1 cellular context compared by ENCODE assay signal in the genomic region with DNA sequence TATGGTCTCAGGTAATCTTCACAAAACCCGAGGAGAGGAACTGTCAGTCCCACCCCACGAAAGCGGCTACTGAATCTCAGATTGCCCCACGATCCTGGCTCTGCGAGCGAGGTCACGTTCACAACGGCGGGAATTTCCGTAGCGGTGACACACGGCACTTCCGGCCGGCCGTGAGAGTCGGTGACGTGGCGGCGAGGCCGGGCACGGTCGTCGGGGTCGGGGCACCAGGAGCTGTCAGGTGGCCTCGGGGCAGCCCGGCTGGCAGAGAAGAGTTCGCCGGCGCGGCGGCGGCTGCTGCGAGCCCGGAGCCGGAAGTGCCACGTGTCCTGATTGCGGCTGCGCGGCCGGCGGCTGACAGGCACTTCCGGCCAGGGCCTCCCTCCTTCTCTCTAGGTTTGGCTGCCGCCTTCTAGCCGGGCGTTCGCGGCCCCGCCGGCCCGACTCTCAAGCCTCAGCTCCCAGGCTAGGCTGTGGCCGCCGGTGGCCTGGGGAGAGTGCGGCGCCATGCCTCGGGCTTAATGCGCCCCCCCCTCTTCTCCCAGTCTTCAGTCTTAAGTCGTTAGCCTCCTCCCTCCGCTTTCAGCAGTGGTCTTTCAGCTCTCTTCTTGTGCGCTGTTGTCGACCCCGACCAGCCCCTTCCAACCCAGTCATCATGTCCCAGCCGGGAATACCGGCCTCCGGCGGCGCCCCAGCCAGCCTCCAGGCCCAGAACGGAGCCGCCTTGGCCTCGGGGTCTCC.
A peak's percentile ranks its signal among the peaks of the same experiment; 100 is the strongest.
TF ChIP-seq lines count a peak whose summit lies in the region.

A gene (plus strand): TSS at position 361 of the 738 bp plus-strand sequence. CDS start 292 bp downstream, at position 653.

TF ChIP-seq in WTC11, 78 proteins besides CTCF, POLR2A, EP300 and RAD21 (continued from another document and continues in another):
- TF ChIP-seq, protein P1, sequence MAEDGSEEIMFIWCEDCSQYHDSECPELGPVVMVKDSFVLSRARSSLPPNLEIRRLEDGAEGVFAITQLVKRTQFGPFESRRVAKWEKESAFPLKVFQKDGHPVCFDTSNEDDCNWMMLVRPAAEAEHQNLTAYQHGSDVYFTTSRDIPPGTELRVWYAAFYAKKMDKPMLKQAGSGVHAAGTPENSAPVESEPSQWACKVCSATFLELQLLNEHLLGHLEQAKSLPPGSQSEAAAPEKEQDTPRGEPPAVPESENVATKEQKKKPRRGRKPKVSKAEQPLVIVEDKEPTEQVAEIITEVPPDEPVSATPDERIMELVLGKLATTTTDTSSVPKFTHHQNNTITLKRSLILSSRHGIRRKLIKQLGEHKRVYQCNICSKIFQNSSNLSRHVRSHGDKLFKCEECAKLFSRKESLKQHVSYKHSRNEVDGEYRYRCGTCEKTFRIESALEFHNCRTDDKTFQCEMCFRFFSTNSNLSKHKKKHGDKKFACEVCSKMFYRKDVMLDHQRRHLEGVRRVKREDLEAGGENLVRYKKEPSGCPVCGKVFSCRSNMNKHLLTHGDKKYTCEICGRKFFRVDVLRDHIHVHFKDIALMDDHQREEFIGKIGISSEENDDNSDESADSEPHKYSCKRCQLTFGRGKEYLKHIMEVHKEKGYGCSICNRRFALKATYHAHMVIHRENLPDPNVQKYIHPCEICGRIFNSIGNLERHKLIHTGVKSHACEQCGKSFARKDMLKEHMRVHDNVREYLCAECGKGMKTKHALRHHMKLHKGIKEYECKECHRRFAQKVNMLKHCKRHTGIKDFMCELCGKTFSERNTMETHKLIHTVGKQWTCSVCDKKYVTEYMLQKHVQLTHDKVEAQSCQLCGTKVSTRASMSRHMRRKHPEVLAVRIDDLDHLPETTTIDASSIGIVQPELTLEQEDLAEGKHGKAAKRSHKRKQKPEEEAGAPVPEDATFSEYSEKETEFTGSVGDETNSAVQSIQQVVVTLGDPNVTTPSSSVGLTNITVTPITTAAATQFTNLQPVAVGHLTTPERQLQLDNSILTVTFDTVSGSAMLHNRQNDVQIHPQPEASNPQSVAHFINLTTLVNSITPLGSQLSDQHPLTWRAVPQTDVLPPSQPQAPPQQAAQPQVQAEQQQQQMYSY (CRISPR knock-in tag; IDR thresholded peaks at IDR 0.05) = no peak
- no peak for TF ChIP-seq ZNF423 (CRISPR knock-in tag; IDR thresholded peaks at IDR 0.05)
- 0 out of 2 replicates have a peak, but pooled peaks have one; percentile 17 for TF ChIP-seq SMAD4 (CRISPR knock-in tag; IDR thresholded peaks at IDR 0.05)
- TF ChIP-seq TEAD1 (CRISPR knock-in tag; IDR thresholded peaks at IDR 0.05) = no peak
- 0 out of 2 replicates have a peak, but pooled peaks have one; percentile 49 for TF ChIP-seq ELF4 (CRISPR knock-in tag; IDR thresholded peaks at IDR 0.05; ENCODE audit: low read depth)
- TF ChIP-seq NR1H2 (CRISPR knock-in tag; IDR thresholded peaks at IDR 0.05) = no peak
- peak; percentile 69; the same call in 1 of the 2 replicates for TF ChIP-seq CREM (CRISPR knock-in tag; IDR thresholded peaks at IDR 0.05)
- TF ChIP-seq, protein P2, sequence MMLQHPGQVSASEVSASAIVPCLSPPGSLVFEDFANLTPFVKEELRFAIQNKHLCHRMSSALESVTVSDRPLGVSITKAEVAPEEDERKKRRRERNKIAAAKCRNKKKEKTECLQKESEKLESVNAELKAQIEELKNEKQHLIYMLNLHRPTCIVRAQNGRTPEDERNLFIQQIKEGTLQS (CRISPR knock-in tag; conservative IDR thresholded peaks at IDR 0.05) = no peak
- TF ChIP-seq IRF2 (CRISPR knock-in tag; IDR thresholded peaks at IDR 0.05; ENCODE audit: borderline replicate concordance, low read depth) = no peak
- TF ChIP-seq, protein P3, sequence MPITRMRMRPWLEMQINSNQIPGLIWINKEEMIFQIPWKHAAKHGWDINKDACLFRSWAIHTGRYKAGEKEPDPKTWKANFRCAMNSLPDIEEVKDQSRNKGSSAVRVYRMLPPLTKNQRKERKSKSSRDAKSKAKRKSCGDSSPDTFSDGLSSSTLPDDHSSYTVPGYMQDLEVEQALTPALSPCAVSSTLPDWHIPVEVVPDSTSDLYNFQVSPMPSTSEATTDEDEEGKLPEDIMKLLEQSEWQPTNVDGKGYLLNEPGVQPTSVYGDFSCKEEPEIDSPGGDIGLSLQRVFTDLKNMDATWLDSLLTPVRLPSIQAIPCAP (CRISPR knock-in tag; IDR thresholded peaks at IDR 0.05) = no peak
- no peak for TF ChIP-seq OVOL2 (CRISPR knock-in tag; IDR thresholded peaks at IDR 0.05; ENCODE audit: borderline replicate concordance)
- TF ChIP-seq, protein P4, sequence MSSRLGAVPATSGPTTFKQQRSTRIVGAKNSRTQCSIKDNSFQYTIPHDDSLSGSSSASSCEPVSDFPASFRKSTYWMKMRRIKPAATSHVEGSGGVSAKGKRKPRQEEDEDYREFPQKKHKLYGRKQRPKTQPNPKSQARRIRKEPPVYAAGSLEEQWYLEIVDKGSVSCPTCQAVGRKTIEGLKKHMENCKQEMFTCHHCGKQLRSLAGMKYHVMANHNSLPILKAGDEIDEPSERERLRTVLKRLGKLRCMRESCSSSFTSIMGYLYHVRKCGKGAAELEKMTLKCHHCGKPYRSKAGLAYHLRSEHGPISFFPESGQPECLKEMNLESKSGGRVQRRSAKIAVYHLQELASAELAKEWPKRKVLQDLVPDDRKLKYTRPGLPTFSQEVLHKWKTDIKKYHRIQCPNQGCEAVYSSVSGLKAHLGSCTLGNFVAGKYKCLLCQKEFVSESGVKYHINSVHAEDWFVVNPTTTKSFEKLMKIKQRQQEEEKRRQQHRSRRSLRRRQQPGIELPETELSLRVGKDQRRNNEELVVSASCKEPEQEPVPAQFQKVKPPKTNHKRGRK (CRISPR knock-in tag; IDR thresholded peaks at IDR 0.05; ENCODE audit: borderline replicate concordance) = no peak
- TF ChIP-seq NFATC4 (CRISPR knock-in tag; IDR thresholded peaks at IDR 0.05) = no peak
- TF ChIP-seq, protein P5, sequence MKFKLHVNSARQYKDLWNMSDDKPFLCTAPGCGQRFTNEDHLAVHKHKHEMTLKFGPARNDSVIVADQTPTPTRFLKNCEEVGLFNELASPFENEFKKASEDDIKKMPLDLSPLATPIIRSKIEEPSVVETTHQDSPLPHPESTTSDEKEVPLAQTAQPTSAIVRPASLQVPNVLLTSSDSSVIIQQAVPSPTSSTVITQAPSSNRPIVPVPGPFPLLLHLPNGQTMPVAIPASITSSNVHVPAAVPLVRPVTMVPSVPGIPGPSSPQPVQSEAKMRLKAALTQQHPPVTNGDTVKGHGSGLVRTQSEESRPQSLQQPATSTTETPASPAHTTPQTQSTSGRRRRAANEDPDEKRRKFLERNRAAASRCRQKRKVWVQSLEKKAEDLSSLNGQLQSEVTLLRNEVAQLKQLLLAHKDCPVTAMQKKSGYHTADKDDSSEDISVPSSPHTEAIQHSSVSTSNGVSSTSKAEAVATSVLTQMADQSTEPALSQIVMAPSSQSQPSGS (CRISPR knock-in tag; IDR thresholded peaks at IDR 0.05; ENCODE audit: borderline replicate concordance, low read depth) = no peak
- TF ChIP-seq, protein P6, sequence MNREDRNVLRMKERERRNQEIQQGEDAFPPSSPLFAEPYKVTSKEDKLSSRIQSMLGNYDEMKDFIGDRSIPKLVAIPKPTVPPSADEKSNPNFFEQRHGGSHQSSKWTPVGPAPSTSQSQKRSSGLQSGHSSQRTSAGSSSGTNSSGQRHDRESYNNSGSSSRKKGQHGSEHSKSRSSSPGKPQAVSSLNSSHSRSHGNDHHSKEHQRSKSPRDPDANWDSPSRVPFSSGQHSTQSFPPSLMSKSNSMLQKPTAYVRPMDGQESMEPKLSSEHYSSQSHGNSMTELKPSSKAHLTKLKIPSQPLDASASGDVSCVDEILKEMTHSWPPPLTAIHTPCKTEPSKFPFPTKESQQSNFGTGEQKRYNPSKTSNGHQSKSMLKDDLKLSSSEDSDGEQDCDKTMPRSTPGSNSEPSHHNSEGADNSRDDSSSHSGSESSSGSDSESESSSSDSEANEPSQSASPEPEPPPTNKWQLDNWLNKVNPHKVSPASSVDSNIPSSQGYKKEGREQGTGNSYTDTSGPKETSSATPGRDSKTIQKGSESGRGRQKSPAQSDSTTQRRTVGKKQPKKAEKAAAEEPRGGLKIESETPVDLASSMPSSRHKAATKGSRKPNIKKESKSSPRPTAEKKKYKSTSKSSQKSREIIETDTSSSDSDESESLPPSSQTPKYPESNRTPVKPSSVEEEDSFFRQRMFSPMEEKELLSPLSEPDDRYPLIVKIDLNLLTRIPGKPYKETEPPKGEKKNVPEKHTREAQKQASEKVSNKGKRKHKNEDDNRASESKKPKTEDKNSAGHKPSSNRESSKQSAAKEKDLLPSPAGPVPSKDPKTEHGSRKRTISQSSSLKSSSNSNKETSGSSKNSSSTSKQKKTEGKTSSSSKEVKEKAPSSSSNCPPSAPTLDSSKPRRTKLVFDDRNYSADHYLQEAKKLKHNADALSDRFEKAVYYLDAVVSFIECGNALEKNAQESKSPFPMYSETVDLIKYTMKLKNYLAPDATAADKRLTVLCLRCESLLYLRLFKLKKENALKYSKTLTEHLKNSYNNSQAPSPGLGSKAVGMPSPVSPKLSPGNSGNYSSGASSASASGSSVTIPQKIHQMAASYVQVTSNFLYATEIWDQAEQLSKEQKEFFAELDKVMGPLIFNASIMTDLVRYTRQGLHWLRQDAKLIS (CRISPR knock-in tag; IDR thresholded peaks at IDR 0.05; ENCODE audit: borderline replicate concordance) = no peak; the same call in 1 of the 2 replicates
- TF ChIP-seq TEAD4 (CRISPR knock-in tag; IDR thresholded peaks at IDR 0.05) = no peak
- TF ChIP-seq ZNF138 (CRISPR knock-in tag; conservative IDR thresholded peaks at IDR 0.05) = no peak
- TF ChIP-seq GTF2I (CRISPR knock-in tag; conservative IDR thresholded peaks at IDR 0.05) = no peak
- TF ChIP-seq, protein P7, sequence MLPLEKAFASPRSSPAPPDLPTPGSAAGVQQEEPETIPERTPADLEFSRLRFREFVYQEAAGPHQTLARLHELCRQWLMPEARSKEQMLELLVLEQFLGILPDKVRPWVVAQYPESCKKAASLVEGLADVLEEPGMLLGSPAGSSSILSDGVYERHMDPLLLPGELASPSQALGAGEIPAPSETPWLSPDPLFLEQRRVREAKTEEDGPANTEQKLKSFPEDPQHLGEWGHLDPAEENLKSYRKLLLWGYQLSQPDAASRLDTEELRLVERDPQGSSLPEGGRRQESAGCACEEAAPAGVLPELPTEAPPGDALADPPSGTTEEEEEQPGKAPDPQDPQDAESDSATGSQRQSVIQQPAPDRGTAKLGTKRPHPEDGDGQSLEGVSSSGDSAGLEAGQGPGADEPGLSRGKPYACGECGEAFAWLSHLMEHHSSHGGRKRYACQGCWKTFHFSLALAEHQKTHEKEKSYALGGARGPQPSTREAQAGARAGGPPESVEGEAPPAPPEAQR (CRISPR knock-in tag; IDR thresholded peaks at IDR 0.05) = no peak
- TF ChIP-seq, protein P8, sequence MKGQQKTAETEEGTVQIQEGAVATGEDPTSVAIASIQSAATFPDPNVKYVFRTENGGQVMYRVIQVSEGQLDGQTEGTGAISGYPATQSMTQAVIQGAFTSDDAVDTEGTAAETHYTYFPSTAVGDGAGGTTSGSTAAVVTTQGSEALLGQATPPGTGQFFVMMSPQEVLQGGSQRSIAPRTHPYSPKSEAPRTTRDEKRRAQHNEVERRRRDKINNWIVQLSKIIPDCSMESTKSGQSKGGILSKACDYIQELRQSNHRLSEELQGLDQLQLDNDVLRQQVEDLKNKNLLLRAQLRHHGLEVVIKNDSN (CRISPR knock-in tag; IDR thresholded peaks at IDR 0.05) = peak; percentile 84
- TF ChIP-seq SOX15 (CRISPR knock-in tag; IDR thresholded peaks at IDR 0.05) = no peak
- TF ChIP-seq, protein P9, sequence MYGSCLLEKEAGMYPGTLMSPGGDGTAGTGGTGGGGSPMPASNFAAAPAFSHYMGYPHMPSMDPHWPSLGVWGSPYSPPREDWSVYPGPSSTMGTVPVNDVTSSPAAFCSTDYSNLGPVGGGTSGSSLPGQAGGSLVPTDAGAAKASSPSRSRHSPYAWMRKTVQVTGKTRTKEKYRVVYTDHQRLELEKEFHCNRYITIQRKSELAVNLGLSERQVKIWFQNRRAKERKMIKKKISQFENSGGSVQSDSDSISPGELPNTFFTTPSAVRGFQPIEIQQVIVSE (CRISPR knock-in tag; IDR thresholded peaks at IDR 0.05; ENCODE audit: borderline replicate concordance) = no peak
- peak; percentile 68 for TF ChIP-seq SP1 (CRISPR knock-in tag; conservative IDR thresholded peaks at IDR 0.05)
- TF ChIP-seq, protein P10, sequence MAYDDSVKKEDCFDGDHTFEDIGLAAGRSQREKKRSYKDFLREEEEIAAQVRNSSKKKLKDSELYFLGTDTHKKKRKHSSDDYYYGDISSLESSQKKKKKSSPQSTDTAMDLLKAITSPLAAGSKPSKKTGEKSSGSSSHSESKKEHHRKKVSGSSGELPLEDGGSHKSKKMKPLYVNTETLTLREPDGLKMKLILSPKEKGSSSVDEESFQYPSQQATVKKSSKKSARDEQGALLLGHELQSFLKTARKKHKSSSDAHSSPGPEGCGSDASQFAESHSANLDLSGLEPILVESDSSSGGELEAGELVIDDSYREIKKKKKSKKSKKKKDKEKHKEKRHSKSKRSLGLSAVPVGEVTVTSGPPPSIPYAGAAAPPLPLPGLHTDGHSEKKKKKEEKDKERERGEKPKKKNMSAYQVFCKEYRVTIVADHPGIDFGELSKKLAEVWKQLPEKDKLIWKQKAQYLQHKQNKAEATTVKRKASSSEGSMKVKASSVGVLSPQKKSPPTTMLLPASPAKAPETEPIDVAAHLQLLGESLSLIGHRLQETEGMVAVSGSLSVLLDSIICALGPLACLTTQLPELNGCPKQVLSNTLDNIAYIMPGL (CRISPR knock-in tag; IDR thresholded peaks at IDR 0.05) = peak; percentile 86
- TF ChIP-seq ZNF396 (CRISPR knock-in tag; IDR thresholded peaks at IDR 0.05; ENCODE audit: borderline replicate concordance) = no peak
- TF ChIP-seq, protein P11, sequence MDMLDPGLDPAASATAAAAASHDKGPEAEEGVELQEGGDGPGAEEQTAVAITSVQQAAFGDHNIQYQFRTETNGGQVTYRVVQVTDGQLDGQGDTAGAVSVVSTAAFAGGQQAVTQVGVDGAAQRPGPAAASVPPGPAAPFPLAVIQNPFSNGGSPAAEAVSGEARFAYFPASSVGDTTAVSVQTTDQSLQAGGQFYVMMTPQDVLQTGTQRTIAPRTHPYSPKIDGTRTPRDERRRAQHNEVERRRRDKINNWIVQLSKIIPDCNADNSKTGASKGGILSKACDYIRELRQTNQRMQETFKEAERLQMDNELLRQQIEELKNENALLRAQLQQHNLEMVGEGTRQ (CRISPR knock-in tag; IDR thresholded peaks at IDR 0.05) = peak; percentile 84
- TF ChIP-seq ATF1 (CRISPR knock-in tag; IDR thresholded peaks at IDR 0.05) = no peak
- no peak for TF ChIP-seq RORB (CRISPR knock-in tag; IDR thresholded peaks at IDR 0.05)
- TF ChIP-seq, protein P12, sequence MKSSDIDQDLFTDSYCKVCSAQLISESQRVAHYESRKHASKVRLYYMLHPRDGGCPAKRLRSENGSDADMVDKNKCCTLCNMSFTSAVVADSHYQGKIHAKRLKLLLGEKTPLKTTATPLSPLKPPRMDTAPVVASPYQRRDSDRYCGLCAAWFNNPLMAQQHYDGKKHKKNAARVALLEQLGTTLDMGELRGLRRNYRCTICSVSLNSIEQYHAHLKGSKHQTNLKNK (CRISPR knock-in tag; IDR thresholded peaks at IDR 0.05) = no peak
- TF ChIP-seq FOXP1 (CRISPR knock-in tag; IDR thresholded peaks at IDR 0.05; ENCODE audit: borderline replicate concordance) = peak; percentile 86; the same call in 1 of the 2 replicates
- TF ChIP-seq JAZF1 (CRISPR knock-in tag; IDR thresholded peaks at IDR 0.05) = no peak
- no peak for TF ChIP-seq ZNF219 (CRISPR knock-in tag; IDR thresholded peaks at IDR 0.05; ENCODE audit: borderline replicate concordance)
- TF ChIP-seq NFE2L1 (CRISPR knock-in tag; IDR thresholded peaks at IDR 0.05) = peak; percentile 79
- 0 out of 2 replicates have a peak, but pooled peaks have one; percentile 23 for TF ChIP-seq ZNF317 (CRISPR knock-in tag; IDR thresholded peaks at IDR 0.05; ENCODE audit: borderline replicate concordance, low read depth)
- TF ChIP-seq ZNF671 (CRISPR knock-in tag; IDR thresholded peaks at IDR 0.05) = no peak
